ENCODE assay signal across 7 cellular contexts in genomic region chr20:43992885-43993284, GRCh38.
"Had no signal": no experiment of that assay in that cellular context is flagged by ENCODE, and none has a peak within 500 bp of the region (broad histone marks: within the 10 kb centered on the region; RNA-seq: fewer than 3 reads in every experiment).

No MANE protein-coding gene starts in this region.

- H3K4me1 ChIP-seq: HAP-1 had no signal

- H3K27ac Mint-ChIP-seq: IgD-negative memory B cell had no signal

- H3K27ac ChIP-seq: GM23248 had no signal

- H2AFZ ChIP-seq: GM23248 had no signal

- H3K4me3 ChIP-seq: GM23248, HAP-1 had no signal

- ATAC-seq: HCT116 had no signal

- H3K9me3 Mint-ChIP-seq: HFFc6 had no signal

- DNase-seq: GOT3, H7 had no signal

- H3K36me3 ChIP-seq: HAP-1 had no signal

- H3K9me3 ChIP-seq: HAP-1 had no signal

- H3K4me3 Mint-ChIP-seq: HFFc6, IgD-negative memory B cell had no signal

- H3K27me3 Mint-ChIP-seq: IgD-negative memory B cell had no signal

- H3K9ac ChIP-seq: GM23248 had no signal
